8 cellular contexts compared by ENCODE assay signal in genomic region chr10:124565565-124566221, GRCh38.
A peak's percentile ranks its signal among the peaks of the same experiment; 100 is the strongest.
DNase-seq lines count a peak whose midpoint lies in the region; ATAC-seq and TF ChIP-seq lines count a peak whose summit lies in the region.

No MANE protein-coding gene starts in this region.

- H3K4me3 ChIP-seq in GM12864 (ENCODE audit: low read depth, low read length): no peak overlapping the region
- no peak overlapping the region for H3K4me3 ChIP-seq in epithelial cell of esophagus (ENCODE audit: low read length)
- H3K4me3 ChIP-seq in parathyroid adenoma (ENCODE audit: low read depth, low read length): no peak overlapping the region

- no peaks in the 10 kb centered on the region for H3K36me3 ChIP-seq in parathyroid adenoma (ENCODE audit: control insufficient read depth, insufficient read depth, low read length)

- no peaks in the 10 kb centered on the region for H3K79me2 ChIP-seq in parathyroid adenoma

- H2AFZ ChIP-seq in parathyroid adenoma: peak overlapping the region; percentile 73

- peak overlapping the region; percentile 57 for H3K27ac ChIP-seq in parathyroid adenoma

- H3K4me2 ChIP-seq in parathyroid adenoma (ENCODE audit: low read length): no peak overlapping the region

- no peak overlapping the region for H3K9ac ChIP-seq in parathyroid adenoma

- TF ChIP-seq CTCF in GM12864 (IDR thresholded peaks at IDR 0.05; ENCODE audit: low read depth, low read length, missing control alignments) (peak; percentile 72), epithelial cell of esophagus (IDR thresholded peaks at IDR 0.05; ENCODE audit: insufficient read depth, low read depth, low read length, missing control alignments) (peak; percentile 23), parathyroid adenoma (IDR thresholded peaks at IDR 0.05) (peak; percentile 72)

- H3K4me1 ChIP-seq in parathyroid adenoma: peaks cover 10% of the 10 kb centered on the region

- no peaks in the 10 kb centered on the region for H3K27me3 ChIP-seq in parathyroid adenoma (ENCODE audit: control insufficient read depth, insufficient read depth, low read length)

- no peak for ATAC-seq in GM19463 (IDR thresholded peaks at IDR 0.05; ENCODE audit: unreplicated experiment)
- ATAC-seq in GM21526 (IDR thresholded peaks at IDR 0.05; ENCODE audit: low FRiP score, unreplicated experiment): no peak
- no peak for ATAC-seq in GM18498 (IDR thresholded peaks at IDR 0.05; ENCODE audit: unreplicated experiment)

- H3K9me3 ChIP-seq in parathyroid adenoma (ENCODE audit: control insufficient read depth, low read length): no peaks in the 10 kb centered on the region

- no peak for DNase-seq in GM12864 (ENCODE audit: low read depth)
- DNase-seq in NCI-H2081 treated with DMSO at 0.1 percent for 48 hours (lab: John Stamatoyannopoulos, UW): peak; percentile 8
- DNase-seq in epithelial cell of esophagus (ENCODE audit: low read depth): no peak
- no peak for DNase-seq in activated naive CD4-positive, alpha-beta T cell treated with anti-CD3 and anti-CD28 coated beads, Interleukin-2, amount 50 U/mL, for 16 hours
